In the genomic region with DNA sequence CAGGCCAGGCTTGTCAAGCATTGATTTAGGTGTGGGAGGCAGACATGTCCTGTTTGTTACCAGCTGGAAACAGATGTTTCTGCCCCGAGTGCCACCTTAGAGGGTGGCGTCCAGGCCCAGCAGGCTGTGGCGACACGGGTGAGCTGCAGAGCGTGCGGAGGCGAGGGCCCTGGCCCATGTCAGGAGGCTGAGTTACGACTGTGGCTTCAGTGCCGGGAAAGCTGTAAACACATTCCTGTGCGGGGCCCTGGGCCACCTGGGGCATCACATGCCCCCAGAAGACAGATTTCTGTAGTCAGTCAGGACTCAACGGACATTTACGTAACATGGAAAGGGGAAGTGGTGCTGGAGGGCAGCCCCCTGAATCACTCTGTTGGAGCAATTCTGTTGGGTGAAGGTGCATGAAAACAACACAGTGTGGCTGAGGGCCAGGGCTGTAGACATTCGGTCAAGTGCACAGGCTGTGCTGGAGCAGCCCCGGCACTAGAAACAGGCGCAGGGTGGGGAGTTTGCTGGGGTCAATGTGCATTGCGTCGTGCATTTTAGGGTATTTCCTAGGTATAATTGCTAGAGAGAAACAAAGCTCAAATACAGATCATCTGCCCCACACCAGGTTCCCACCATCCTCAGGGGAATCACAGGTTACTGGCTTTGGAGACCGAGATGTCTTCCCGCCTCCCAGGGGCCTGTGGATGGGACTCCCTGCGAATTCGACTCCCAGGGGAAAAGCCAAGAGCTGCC, we compare ENCODE assay signal across 9 cellular contexts.
DNase-seq lines count a peak whose midpoint lies in the region; ATAC-seq and TF ChIP-seq lines count a peak whose summit lies in the region.
"Had no signal": no experiment of that assay in that cellular context is flagged by ENCODE, and none has a peak within 500 bp of the region (broad histone marks: within the 10 kb centered on the region; RNA-seq: fewer than 3 reads in every experiment).

No MANE protein-coding gene starts in this region.

- no peak overlapping the region for H3K27ac Mint-ChIP-seq in naive thymus-derived CD4-positive, alpha-beta T cell
- no peak overlapping the region for H3K27ac Mint-ChIP-seq in activated T-cell treated with anti-CD3 and anti-CD28 coated beads, Interleukin-2, amount 50 U/mL, for 72 hours

- POLR2A ChIA-PET in naive thymus-derived CD4-positive, alpha-beta T cell (lab: Charles Lee), result no interaction called here

- no peak for DNase-seq in naive thymus-derived CD4-positive, alpha-beta T cell
- DNase-seq in activated T-cell treated with anti-CD3 and anti-CD28 coated beads, Interleukin-2, amount 50 U/mL, for 72 hours, result no peak
- DNase-seq in glomerular visceral epithelial cell (ENCODE audit: extremely low spot score) (no peak), omental fat pad (ENCODE audit: low spot score) (no peak)

- H3K9me3 Mint-ChIP-seq in naive thymus-derived CD4-positive, alpha-beta T cell, result peaks cover 0 to 11% (median 2%) of the 10 kb centered on the region in 11 donors
- peaks cover 0 to 2% of the 10 kb centered on the region in 2 donors for H3K9me3 Mint-ChIP-seq in activated T-cell treated with anti-CD3 and anti-CD28 coated beads, Interleukin-2, amount 50 U/mL, for 72 hours

- H3K27me3 ChIP-seq in naive thymus-derived CD4-positive, alpha-beta T cell (ENCODE audit: control insufficient read depth in 2 of 2, insufficient read depth in 2 of 2, low read length in 2 of 2), result no peaks in the 10 kb centered on the region

- peaks cover 0 to 6% (median 0%) of the 10 kb centered on the region in 5 donors for H3K36me3 Mint-ChIP-seq in naive thymus-derived CD4-positive, alpha-beta T cell
- no peaks in the 10 kb centered on the region for H3K36me3 Mint-ChIP-seq in activated T-cell treated with anti-CD3 and anti-CD28 coated beads, Interleukin-2, amount 50 U/mL, for 72 hours (ENCODE audit: insufficient read depth in 2 of 2)

- no peak overlapping the region for H3K4me3 Mint-ChIP-seq in naive thymus-derived CD4-positive, alpha-beta T cell
- no peak overlapping the region for H3K4me3 Mint-ChIP-seq in activated T-cell treated with anti-CD3 and anti-CD28 coated beads, Interleukin-2, amount 50 U/mL, for 72 hours

- no peaks in the 10 kb centered on the region for H3K4me1 Mint-ChIP-seq in naive thymus-derived CD4-positive, alpha-beta T cell
- no peaks in the 10 kb centered on the region for H3K4me1 Mint-ChIP-seq in activated T-cell treated with anti-CD3 and anti-CD28 coated beads, Interleukin-2, amount 50 U/mL, for 72 hours (ENCODE audit: low read depth)

- peak; percentile 57; the same call in 1 of the 2 replicates for TF ChIP-seq EP300 in Ishikawa (IDR thresholded peaks at IDR 0.05; ENCODE audit: borderline replicate concordance)

- H3K27ac ChIP-seq in naive thymus-derived CD4-positive, alpha-beta T cell (ENCODE audit: low read depth, low read length), result no peak overlapping the region

- peaks cover 28 to 61% (median 41%) of the 10 kb centered on the region in 5 donors for H3K27me3 Mint-ChIP-seq in naive thymus-derived CD4-positive, alpha-beta T cell
- peaks cover 15% of the 10 kb centered on the region for H3K27me3 Mint-ChIP-seq in activated T-cell treated with anti-CD3 and anti-CD28 coated beads, Interleukin-2, amount 50 U/mL, for 72 hours (ENCODE audit: low read depth)

- TF ChIP-seq RAD21 in Ishikawa (IDR thresholded peaks at IDR 0.05; ENCODE audit: low read depth), result no peak

- CTCF ChIA-PET in naive thymus-derived CD4-positive, alpha-beta T cell (lab: Charles Lee), result no interaction called here

- no peaks in the 10 kb centered on the region for H3K36me3 ChIP-seq in naive thymus-derived CD4-positive, alpha-beta T cell (ENCODE audit: control insufficient read depth in 2 of 3, insufficient read depth in 3 of 3, low read length in 3 of 3)

- no peaks in the 10 kb centered on the region for H3K4me1 ChIP-seq in naive thymus-derived CD4-positive, alpha-beta T cell (ENCODE audit: control insufficient read depth in 2 of 2, insufficient read depth in 2 of 2, low read length in 2 of 2)

- TF ChIP-seq CTCF in omental fat pad (IDR thresholded peaks at IDR 0.05), result no peak

- H3K4me3 ChIP-seq in naive thymus-derived CD4-positive, alpha-beta T cell (ENCODE audit: low read length), result no peak overlapping the region
- H3K4me3 ChIP-seq: skin epidermis had no signal

- ATAC-seq in GM18870 (IDR thresholded peaks at IDR 0.05; ENCODE audit: unreplicated experiment) (peak; percentile 75), GM21619 (IDR thresholded peaks at IDR 0.05; ENCODE audit: unreplicated experiment) (peak; percentile 72), GM21717 (IDR thresholded peaks at IDR 0.05; ENCODE audit: unreplicated experiment) (no peak), omental fat pad (ENCODE audit: low FRiP score) (no peak)
- peak; percentile 69 for ATAC-seq in naive thymus-derived CD4-positive, alpha-beta T cell
- ATAC-seq in activated T-cell treated with anti-CD3 and anti-CD28 coated beads, Interleukin-2, amount 50 U/mL, for 72 hours (replicated peaks in 1 of 2), result no peak

- no peaks in the 10 kb centered on the region for H3K9me3 ChIP-seq in naive thymus-derived CD4-positive, alpha-beta T cell (ENCODE audit: control insufficient read depth in 2 of 3, low read length in 3 of 3)

- intact Hi-C loops in naive thymus-derived CD4-positive, alpha-beta T cell (cut with micrococcal nuclease), result no loop called here

TF ChIP-seq in Ishikawa, 13 proteins besides CTCF, POLR2A, EP300 and RAD21:
- TF ChIP-seq YY1 (IDR thresholded peaks at IDR 0.05; ENCODE audit: low read depth) (no peak), TCF12 (IDR thresholded peaks at IDR 0.05; ENCODE audit: low read depth) (peak; percentile 84), TEAD4 (IDR thresholded peaks at IDR 0.05) (peak; percentile 18; the same call in 1 of the 2 replicates), FOXM1 (IDR thresholded peaks at IDR 0.05; ENCODE audit: borderline replicate concordance, low read depth) (peak; percentile 44; the same call in 1 of the 2 replicates)
- TF ChIP-seq, protein P1, sequence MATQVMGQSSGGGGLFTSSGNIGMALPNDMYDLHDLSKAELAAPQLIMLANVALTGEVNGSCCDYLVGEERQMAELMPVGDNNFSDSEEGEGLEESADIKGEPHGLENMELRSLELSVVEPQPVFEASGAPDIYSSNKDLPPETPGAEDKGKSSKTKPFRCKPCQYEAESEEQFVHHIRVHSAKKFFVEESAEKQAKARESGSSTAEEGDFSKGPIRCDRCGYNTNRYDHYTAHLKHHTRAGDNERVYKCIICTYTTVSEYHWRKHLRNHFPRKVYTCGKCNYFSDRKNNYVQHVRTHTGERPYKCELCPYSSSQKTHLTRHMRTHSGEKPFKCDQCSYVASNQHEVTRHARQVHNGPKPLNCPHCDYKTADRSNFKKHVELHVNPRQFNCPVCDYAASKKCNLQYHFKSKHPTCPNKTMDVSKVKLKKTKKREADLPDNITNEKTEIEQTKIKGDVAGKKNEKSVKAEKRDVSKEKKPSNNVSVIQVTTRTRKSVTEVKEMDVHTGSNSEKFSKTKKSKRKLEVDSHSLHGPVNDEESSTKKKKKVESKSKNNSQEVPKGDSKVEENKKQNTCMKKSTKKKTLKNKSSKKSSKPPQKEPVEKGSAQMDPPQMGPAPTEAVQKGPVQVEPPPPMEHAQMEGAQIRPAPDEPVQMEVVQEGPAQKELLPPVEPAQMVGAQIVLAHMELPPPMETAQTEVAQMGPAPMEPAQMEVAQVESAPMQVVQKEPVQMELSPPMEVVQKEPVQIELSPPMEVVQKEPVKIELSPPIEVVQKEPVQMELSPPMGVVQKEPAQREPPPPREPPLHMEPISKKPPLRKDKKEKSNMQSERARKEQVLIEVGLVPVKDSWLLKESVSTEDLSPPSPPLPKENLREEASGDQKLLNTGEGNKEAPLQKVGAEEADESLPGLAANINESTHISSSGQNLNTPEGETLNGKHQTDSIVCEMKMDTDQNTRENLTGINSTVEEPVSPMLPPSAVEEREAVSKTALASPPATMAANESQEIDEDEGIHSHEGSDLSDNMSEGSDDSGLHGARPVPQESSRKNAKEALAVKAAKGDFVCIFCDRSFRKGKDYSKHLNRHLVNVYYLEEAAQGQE (IDR thresholded peaks at IDR 0.05; ENCODE audit: low read depth), result no peak
TF ChIP-seq in Ishikawa: peak in this region for 3.

Comparison
In these comparisons a context has a peak if more than half of its experiments do, and no peak if none do; other contexts are left out.
1. ATAC-seq: peak in GM18870 (single experiment), GM21619 (single experiment) and naive thymus-derived CD4-positive, alpha-beta T cell (single experiment); none in GM21717 (single experiment), activated T-cell treated with anti-CD3 and anti-CD28 coated beads, Interleukin-2, amount 50 U/mL, for 72 hours (0 of 2) and omental fat pad (single experiment).